15 cellular contexts compared by ENCODE assay signal in the genomic region with DNA sequence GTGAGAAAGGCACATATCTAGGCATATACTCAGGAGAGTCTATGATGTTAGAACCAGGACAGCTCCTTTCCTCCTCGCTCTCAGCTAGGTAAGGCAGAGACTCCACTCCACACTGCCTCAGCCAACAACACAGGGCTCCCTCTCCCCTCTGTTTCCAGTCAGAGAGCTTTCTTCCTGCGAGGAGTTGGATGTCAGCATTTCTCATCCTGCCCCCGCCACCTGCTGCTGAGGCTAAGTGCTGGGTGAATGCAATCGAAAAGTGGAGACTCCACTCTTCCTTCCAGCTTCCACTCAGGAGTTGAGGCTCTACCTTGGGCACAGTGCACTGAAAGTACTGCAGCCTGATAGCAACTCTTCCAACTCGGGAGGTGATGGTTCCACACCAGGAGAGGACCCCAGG.
A peak's percentile ranks its signal among the peaks of the same experiment; 100 is the strongest.
DNase-seq lines count a peak whose midpoint lies in the region; ATAC-seq and TF ChIP-seq lines count a peak whose summit lies in the region.
"Had no signal": no experiment of that assay in that cellular context is flagged by ENCODE, and none has a peak within 500 bp of the region (broad histone marks: within the 10 kb centered on the region; RNA-seq: fewer than 3 reads in every experiment).

No MANE protein-coding gene starts in this region.

- H3K27me3 Mint-ChIP-seq in endodermal cell (ENCODE audit: insufficient read depth): peaks cover 2% of the 10 kb centered on the region
- H3K27me3 Mint-ChIP-seq: B cell had no signal

- H3K4me1 Mint-ChIP-seq in endodermal cell: peaks cover 30% of the 10 kb centered on the region
- H3K4me1 Mint-ChIP-seq: B cell; CD4-positive, alpha-beta memory T cell had no signal

- H3K9me3 ChIP-seq in endodermal cell (ENCODE audit: control insufficient read depth, low read length) (no peaks in the 10 kb centered on the region), body of pancreas (no peaks in the 10 kb centered on the region)

- ATAC-seq in GM21515 (IDR thresholded peaks at IDR 0.05; ENCODE audit: unreplicated experiment) (no peak), HG02610 (IDR thresholded peaks at IDR 0.05; ENCODE audit: unreplicated experiment) (no peak), body of pancreas (no peak)
- ATAC-seq: K562, SK-N-SH treated with all-trans-retinoic acid at 6 μM for 48 hours had no signal

- no peak overlapping the region for H3K4me3 Mint-ChIP-seq in endodermal cell
- H3K4me3 Mint-ChIP-seq: B cell; CD4-positive, alpha-beta memory T cell had no signal

- intact Hi-C loops in body of pancreas (cut with DNase I): no loop called here

- DNase-seq in NCI-H748 (lab: John Stamatoyannopoulos, UW; ENCODE audit: unreplicated experiment): peak; percentile 66
- no peak for DNase-seq in NCI-H748 treated with DMSO at 0.1 percent for 48 hours (lab: John Stamatoyannopoulos, UW)
- DNase-seq in NCI-H2227 (lab: John Stamatoyannopoulos, UW; ENCODE audit: unreplicated experiment): peak; percentile 51
- peak; percentile 52 for DNase-seq in endodermal cell
- peak; percentile 4 for DNase-seq in putamen (ENCODE audit: low spot score)
- no peak for DNase-seq in body of pancreas
- DNase-seq: CD4-positive, alpha-beta memory T cell; HCEC 1CT; T-helper 1 cell; T1000 had no signal

- no peaks in the 10 kb centered on the region for H3K36me3 Mint-ChIP-seq in endodermal cell (ENCODE audit: low read depth)
- H3K36me3 Mint-ChIP-seq: CD4-positive, alpha-beta memory T cell had no signal

- H3K27me3 ChIP-seq in endodermal cell (ENCODE audit: control insufficient read depth, insufficient read depth, low read length, poor library complexity, severe bottlenecking): no peaks in the 10 kb centered on the region
- H3K27me3 ChIP-seq in body of pancreas: no peaks in the 10 kb centered on the region

- H3K27ac Mint-ChIP-seq in endodermal cell: no peak overlapping the region
- H3K27ac Mint-ChIP-seq: B cell; CD4-positive, alpha-beta memory T cell had no signal

- H3K27ac ChIP-seq in endodermal cell (ENCODE audit: low read depth, low read length) (no peak overlapping the region), body of pancreas (no peak overlapping the region)

- no peak overlapping the region for H3K4me3 ChIP-seq in endodermal cell (ENCODE audit: low read length)
- H3K4me3 ChIP-seq in body of pancreas: no peak overlapping the region
- H3K4me3 ChIP-seq: K562 had no signal

- TF ChIP-seq POLR2A in body of pancreas (IDR thresholded peaks at IDR 0.05): no peak

- no peak overlapping the region for H3K9ac ChIP-seq in endodermal cell (ENCODE audit: extremely low read depth, low read length, poor library complexity, severe bottlenecking)

- TF ChIP-seq CTCF in endodermal cell (conservative IDR thresholded peaks at IDR 0.05): no peak
- no peak for TF ChIP-seq CTCF in body of pancreas (IDR thresholded peaks at IDR 0.05)

- no peaks in the 10 kb centered on the region for H3K9me3 Mint-ChIP-seq in endodermal cell

- H3K4me1 ChIP-seq in endodermal cell (ENCODE audit: control insufficient read depth, insufficient read depth, low read length): no peaks in the 10 kb centered on the region
- no peaks in the 10 kb centered on the region for H3K4me1 ChIP-seq in body of pancreas

- no peaks in the 10 kb centered on the region for H3K36me3 ChIP-seq in endodermal cell (ENCODE audit: control insufficient read depth, insufficient read depth, low read length)
- no peaks in the 10 kb centered on the region for H3K36me3 ChIP-seq in body of pancreas (replicated peaks in 1 of 2; ENCODE audit: insufficient read depth in 1 of 2, low read depth in 2 of 2)

- WGBS in endodermal cell (ENCODE audit: insufficient coverage in 1 of 2, insufficient read length in 1 of 2), 2 experiments: 70 to 79% methylated on average over 3 to 5 of the region's 5 CpGs
- 52 to 61% methylated on average over 5 of the region's 5 CpGs for WGBS in body of pancreas, 2 donors

Comparison
In these comparisons a context has a peak if more than half of its experiments do, and no peak if none do; other contexts are left out.
1. DNase-seq: peak in NCI-H748 (single experiment), NCI-H2227 (single experiment), endodermal cell (single experiment) and putamen (single experiment); none in NCI-H748 treated with DMSO at 0.1 percent for 48 hours (single experiment) and body of pancreas (0 of 4).